Comparison of ENCODE assay signal across 17 cellular contexts in genomic region chr18:67510831-67511230, GRCh38.
"Had no signal": no experiment of that assay in that cellular context is flagged by ENCODE, and none has a peak within 500 bp of the region (broad histone marks: within the 10 kb centered on the region; RNA-seq: fewer than 3 reads in every experiment).

No MANE protein-coding gene starts in this region.

- DNase-seq: activated CD4-positive, alpha-beta memory T cell treated with anti-CD3 and anti-CD28 coated beads for 36 hours; activated CD4-positive, alpha-beta T cell treated with anti-CD3 and anti-CD28 coated beads for 1 hour; activated CD8-positive, alpha-beta memory T cell treated with anti-CD3 and anti-CD28 coated beads, Interleukin-2, amount 10 ng/mL, durations not matched to agents 7 days and 5 days; activated naive CD4-positive, alpha-beta T cell treated with anti-CD3 and anti-CD28 coated beads, Interleukin-2, amount 10 ng/mL, durations not matched to agents 7 days and 5 days; activated T-cell treated with anti-CD3 and anti-CD28 coated beads, Interleukin-2, amount 50 U/mL, for 1 hour; heart left ventricle; left colon; naive B cell; ovary; right lobe of liver; stimulated activated naive CD8-positive, alpha-beta T cell treated with anti-CD3 and anti-CD28 coated beads, Interleukin-15, amount 100 ng/mL, for 72 hours; T-cell; T1000; uterus had no signal

- H3K4me1 ChIP-seq: right lobe of liver, uterus had no signal

- H3K36me3 ChIP-seq: esophagus muscularis mucosa, ovary, right lobe of liver, thoracic aorta, uterus had no signal

- H3K4me3 Mint-ChIP-seq: activated CD4-positive, alpha-beta memory T cell treated with anti-CD3 and anti-CD28 coated beads for 36 hours; activated CD8-positive, alpha-beta memory T cell treated with anti-CD3 and anti-CD28 coated beads, Interleukin-2, amount 10 ng/mL, durations not matched to agents 7 days and 5 days; activated naive CD4-positive, alpha-beta T cell treated with anti-CD3 and anti-CD28 coated beads, Interleukin-2, amount 10 ng/mL, durations not matched to agents 7 days and 5 days; naive B cell; stimulated activated naive CD8-positive, alpha-beta T cell treated with anti-CD3 and anti-CD28 coated beads, Interleukin-15, amount 100 ng/mL, for 72 hours; T-cell had no signal

- H3K27me3 Mint-ChIP-seq: T-cell had no signal

- H3K27ac ChIP-seq: esophagus muscularis mucosa, heart left ventricle, ovary, right lobe of liver, thoracic aorta, uterus had no signal

- H3K9me3 Mint-ChIP-seq: activated CD4-positive, alpha-beta memory T cell treated with anti-CD3 and anti-CD28 coated beads for 36 hours; activated naive CD4-positive, alpha-beta T cell treated with anti-CD3 and anti-CD28 coated beads, Interleukin-2, amount 10 ng/mL, durations not matched to agents 7 days and 5 days; naive B cell; T-cell had no signal

- H3K27ac Mint-ChIP-seq: activated CD4-positive, alpha-beta memory T cell treated with anti-CD3 and anti-CD28 coated beads for 36 hours; activated CD8-positive, alpha-beta memory T cell treated with anti-CD3 and anti-CD28 coated beads, Interleukin-2, amount 10 ng/mL, durations not matched to agents 7 days and 5 days; activated naive CD4-positive, alpha-beta T cell treated with anti-CD3 and anti-CD28 coated beads, Interleukin-2, amount 10 ng/mL, durations not matched to agents 7 days and 5 days; naive B cell; stimulated activated naive CD8-positive, alpha-beta T cell treated with anti-CD3 and anti-CD28 coated beads, Interleukin-15, amount 100 ng/mL, for 72 hours; T-cell had no signal

- H3K27me3 ChIP-seq: esophagus muscularis mucosa, heart left ventricle, ovary, right lobe of liver, uterus had no signal

- ATAC-seq: activated CD8-positive, alpha-beta memory T cell treated with anti-CD3 and anti-CD28 coated beads, Interleukin-2, amount 10 ng/mL, durations not matched to agents 7 days and 5 days; heart left ventricle; left colon; right lobe of liver; stimulated activated naive CD8-positive, alpha-beta T cell treated with anti-CD3 and anti-CD28 coated beads, Interleukin-15, amount 100 ng/mL, for 72 hours; T-cell had no signal

- H3K36me3 Mint-ChIP-seq: activated CD4-positive, alpha-beta memory T cell treated with anti-CD3 and anti-CD28 coated beads for 36 hours; activated CD8-positive, alpha-beta memory T cell treated with anti-CD3 and anti-CD28 coated beads, Interleukin-2, amount 10 ng/mL, durations not matched to agents 7 days and 5 days; activated naive CD4-positive, alpha-beta T cell treated with anti-CD3 and anti-CD28 coated beads, Interleukin-2, amount 10 ng/mL, durations not matched to agents 7 days and 5 days; naive B cell; T-cell had no signal

- H3K9me3 ChIP-seq: esophagus muscularis mucosa, heart left ventricle, ovary, right lobe of liver, thoracic aorta, uterus had no signal

- H3K4me3 ChIP-seq: esophagus muscularis mucosa, heart left ventricle, lung, ovary, right lobe of liver, thoracic aorta, uterus had no signal
